In the genomic region with DNA sequence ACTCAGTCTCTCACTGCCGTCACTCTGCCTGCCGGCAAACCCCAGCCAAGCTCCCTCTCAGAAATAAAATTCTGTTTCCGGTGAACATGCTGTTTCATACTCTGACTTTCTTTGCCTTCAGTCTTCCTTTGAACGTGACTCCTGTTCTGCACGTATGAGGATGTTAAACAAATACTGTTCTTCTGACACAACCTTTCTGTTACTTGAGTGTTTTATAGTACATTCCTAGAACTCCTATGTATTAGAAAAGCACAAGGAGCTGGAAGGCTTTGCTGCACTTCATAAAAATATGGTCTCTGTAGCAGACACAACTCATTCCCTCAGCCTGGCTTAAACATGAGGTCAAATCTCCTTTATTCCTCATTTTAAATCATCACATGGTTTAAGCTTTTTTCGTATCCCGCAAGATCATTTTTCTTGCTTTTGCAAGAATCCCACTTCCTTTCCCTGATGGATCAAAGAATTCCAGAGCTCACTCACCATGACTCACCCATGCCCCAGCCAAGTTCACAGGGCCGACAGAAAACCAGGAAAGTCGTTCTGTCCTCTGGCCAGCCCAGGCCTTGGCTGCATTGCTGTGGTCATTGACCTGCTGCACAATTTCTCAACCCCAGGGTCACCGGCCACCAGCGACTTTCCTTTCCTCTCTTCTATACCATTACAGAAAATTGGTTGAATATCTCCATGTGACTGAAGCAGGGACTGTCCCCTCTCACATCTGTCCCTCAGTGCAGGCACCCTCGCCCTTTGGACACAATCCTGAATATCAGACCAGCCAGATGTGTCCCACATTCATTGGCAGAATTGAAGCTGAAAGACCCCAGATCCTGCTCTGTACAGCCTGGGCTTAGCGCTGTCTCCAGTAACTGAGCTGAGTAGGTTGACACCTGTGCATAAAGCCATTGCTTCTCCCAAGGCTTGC, we compare ENCODE assay signal across 11 cellular contexts.
DNase-seq lines count a peak whose midpoint lies in the region; ATAC-seq and TF ChIP-seq lines count a peak whose summit lies in the region.
"Had no signal": no experiment of that assay in that cellular context is flagged by ENCODE, and none has a peak within 500 bp of the region (broad histone marks: within the 10 kb centered on the region; RNA-seq: fewer than 3 reads in every experiment).

No MANE protein-coding gene starts in this region.

- no peaks in the 10 kb centered on the region for H3K36me3 Mint-ChIP-seq in osteocyte (ENCODE audit: unreplicated experiment)
- no peaks in the 10 kb centered on the region for H3K36me3 Mint-ChIP-seq in glutamatergic neuron (ENCODE audit: unreplicated experiment)
- H3K36me3 Mint-ChIP-seq: CD4-positive, CD25-positive, alpha-beta regulatory T cell had no signal

- H3K4me1 ChIP-seq in foreskin keratinocyte: peaks cover 39% of the 10 kb centered on the region

- H3K27ac Mint-ChIP-seq in osteocyte (ENCODE audit: unreplicated experiment): no peak overlapping the region
- H3K27ac Mint-ChIP-seq in glutamatergic neuron (ENCODE audit: unreplicated experiment): no peak overlapping the region
- H3K27ac Mint-ChIP-seq: CD4-positive, CD25-positive, alpha-beta regulatory T cell had no signal

- no peak overlapping the region for H3K4me3 Mint-ChIP-seq in osteocyte (ENCODE audit: unreplicated experiment)
- no peak overlapping the region for H3K4me3 Mint-ChIP-seq in glutamatergic neuron (ENCODE audit: unreplicated experiment)
- H3K4me3 Mint-ChIP-seq: CD4-positive, CD25-positive, alpha-beta regulatory T cell had no signal

- H3K27me3 ChIP-seq in foreskin keratinocyte: no peaks in the 10 kb centered on the region

- ATAC-seq in foreskin keratinocyte: peak; percentile 69
- ATAC-seq in HG03354 (IDR thresholded peaks at IDR 0.05; ENCODE audit: poor library complexity, severe bottlenecking, unreplicated experiment): no peak

- peak overlapping the region; percentile 19 for H3K27ac ChIP-seq in foreskin keratinocyte

- H3K4me1 Mint-ChIP-seq in osteocyte (ENCODE audit: unreplicated experiment) (peaks cover 29% of the 10 kb centered on the region), glutamatergic neuron (ENCODE audit: low read depth, unreplicated experiment) (peaks cover 19% of the 10 kb centered on the region)
- H3K4me1 Mint-ChIP-seq: CD4-positive, CD25-positive, alpha-beta regulatory T cell had no signal

- H3K9me3 Mint-ChIP-seq in osteocyte (ENCODE audit: unreplicated experiment) (peaks cover 3% of the 10 kb centered on the region), glutamatergic neuron (ENCODE audit: unreplicated experiment) (peaks cover 2% of the 10 kb centered on the region)

- H3K27me3 Mint-ChIP-seq in osteocyte (ENCODE audit: unreplicated experiment) (no peaks in the 10 kb centered on the region), glutamatergic neuron (ENCODE audit: unreplicated experiment) (peaks cover 4% of the 10 kb centered on the region)

- TF ChIP-seq CTCF in foreskin keratinocyte (conservative IDR thresholded peaks at IDR 0.05) (no peak), osteocyte (IDR thresholded peaks at IDR 0.05) (no peak), glutamatergic neuron (IDR thresholded peaks at IDR 0.05; ENCODE audit: partially characterized antibody, unreplicated experiment) (no peak)

- peak; percentile 89 for DNase-seq in AG20443 (ENCODE audit: low spot score)
- DNase-seq in SW 1271 (lab: John Stamatoyannopoulos, UW): peak; percentile 56 to 86
- peak; percentile 71 to 78 for DNase-seq in foreskin keratinocyte
- DNase-seq in osteocyte (ENCODE audit: extremely low spot score, unreplicated experiment): peak; percentile 71
- no peak for DNase-seq in retina
- no peak for DNase-seq in glutamatergic neuron
- no peak for DNase-seq in central memory CD4-positive, alpha-beta T cell
- DNase-seq: CD4-positive, CD25-positive, alpha-beta regulatory T cell; esophagus squamous epithelium; NK-92 treated with Interleukin-12 subunit alpha and Interleukin-12 subunit beta, amount 100 ng/mL, for 24 hours had no signal

Comparison
In these comparisons a context has a peak if more than half of its experiments do, and no peak if none do; other contexts are left out.
1. DNase-seq: peak in AG20443 (single experiment), SW 1271 (2 of 2), foreskin keratinocyte (2 of 2) and osteocyte (single experiment); none in retina (single experiment), glutamatergic neuron (single experiment) and central memory CD4-positive, alpha-beta T cell (single experiment).